ENCODE assay signal across 23 cellular contexts in genomic region chr13:33373624-33374023, GRCh38.
"Had no signal": no experiment of that assay in that cellular context is flagged by ENCODE, and none has a peak within 500 bp of the region (broad histone marks: within the 10 kb centered on the region; RNA-seq: fewer than 3 reads in every experiment).

No MANE protein-coding gene starts in this region.

- H3K27me3 Mint-ChIP-seq: activated CD4-positive, alpha-beta memory T cell treated with anti-CD3 and anti-CD28 coated beads for 36 hours had no signal

- H3K27ac ChIP-seq: adrenal gland, colonic mucosa, esophagus muscularis mucosa, gastrocnemius medialis, heart left ventricle, left ventricle myocardium inferior, prostate gland, skin epidermis, thoracic aorta, upper lobe of right lung had no signal

- H3K36me3 ChIP-seq: adrenal gland, colonic mucosa, esophagus muscularis mucosa, gastrocnemius medialis, heart left ventricle, left ventricle myocardium inferior, prostate gland, thoracic aorta, upper lobe of right lung had no signal

- H3K27ac Mint-ChIP-seq: activated CD4-positive, alpha-beta memory T cell treated with anti-CD3 and anti-CD28 coated beads for 36 hours; activated CD4-positive, alpha-beta T cell treated with anti-CD3 and anti-CD28 coated beads for 36 hours; activated naive CD4-positive, alpha-beta T cell treated with anti-CD3 and anti-CD28 coated beads, Interleukin-2, amount 50 U/mL, for 72 hours; activated T-helper 1 cell treated with anti-CD3 and anti-CD28 coated beads, Interleukin-12 subunit alpha, Interleukin-12 subunit beta, Interleukin-2, Interleukin-4 antibody, amounts not matched to agents 30 ng/mL and 10 ng/mL and 1 ng/mL, durations not matched to agents 14 hours and 24 hours and 36 hours; nephron progenitor cell; stimulated activated naive B cell treated with anti-CD40 and anti-IgM and Interleukin-4, amounts not matched to agents 10 μg/mL and 1 μg/mL and 100 μg/mL, for 72 hours had no signal

- H3K4me1 ChIP-seq: adrenal gland, colonic mucosa, esophagus muscularis mucosa, prostate gland, upper lobe of right lung had no signal

- H3K9me3 Mint-ChIP-seq: activated CD4-positive, alpha-beta memory T cell treated with anti-CD3 and anti-CD28 coated beads for 36 hours; activated naive CD4-positive, alpha-beta T cell treated with anti-CD3 and anti-CD28 coated beads, Interleukin-2, amount 50 U/mL, for 72 hours; activated T-helper 1 cell treated with anti-CD3 and anti-CD28 coated beads, Interleukin-12 subunit alpha, Interleukin-12 subunit beta, Interleukin-2, Interleukin-4 antibody, amounts not matched to agents 30 ng/mL and 10 ng/mL and 1 ng/mL, durations not matched to agents 14 hours and 24 hours and 36 hours; nephron progenitor cell had no signal

- H3K9me3 ChIP-seq: adrenal gland, colonic mucosa, esophagus muscularis mucosa, gastrocnemius medialis, heart left ventricle, left ventricle myocardium inferior, prostate gland, thoracic aorta, upper lobe of right lung had no signal

- H3K27me3 ChIP-seq: adrenal gland, colonic mucosa, esophagus muscularis mucosa, gastrocnemius medialis, heart left ventricle, upper lobe of right lung had no signal

- H3K36me3 Mint-ChIP-seq: activated CD4-positive, alpha-beta memory T cell treated with anti-CD3 and anti-CD28 coated beads for 36 hours; activated naive CD4-positive, alpha-beta T cell treated with anti-CD3 and anti-CD28 coated beads, Interleukin-2, amount 50 U/mL, for 72 hours had no signal

- H3K4me3 Mint-ChIP-seq: activated CD4-positive, alpha-beta memory T cell treated with anti-CD3 and anti-CD28 coated beads for 36 hours; activated CD4-positive, alpha-beta T cell treated with anti-CD3 and anti-CD28 coated beads for 36 hours; activated T-helper 1 cell treated with anti-CD3 and anti-CD28 coated beads, Interleukin-12 subunit alpha, Interleukin-12 subunit beta, Interleukin-2, Interleukin-4 antibody, amounts not matched to agents 30 ng/mL and 10 ng/mL and 1 ng/mL, durations not matched to agents 14 hours and 24 hours and 36 hours; nephron progenitor cell; stimulated activated naive B cell treated with anti-CD40 and anti-IgM and Interleukin-4, amounts not matched to agents 10 μg/mL and 1 μg/mL and 100 μg/mL, for 72 hours had no signal

- ATAC-seq: activated CD4-positive, alpha-beta T cell treated with anti-CD3 and anti-CD28 coated beads for 36 hours; activated naive CD4-positive, alpha-beta T cell treated with anti-CD3 and anti-CD28 coated beads, Interleukin-2, amount 50 U/mL, for 72 hours; gastrocnemius medialis; heart left ventricle; right cardiac atrium; stimulated activated naive B cell treated with anti-CD40 and anti-IgM and Interleukin-4, amounts not matched to agents 10 μg/mL and 1 μg/mL and 100 μg/mL, for 72 hours; upper lobe of right lung had no signal

- DNase-seq: activated CD4-positive, alpha-beta memory T cell treated with anti-CD3 and anti-CD28 coated beads for 36 hours; activated CD4-positive, alpha-beta T cell treated with anti-CD3 and anti-CD28 coated beads for 36 hours; activated gamma-delta T cell treated with Interleukin-2 at 50 U/mL for 16 hours; activated T-cell treated with anti-CD3 and anti-CD28 coated beads for 4 hours; adrenal gland; caudate nucleus; colonic mucosa; gastrocnemius medialis; heart left ventricle; kidney glomerular epithelial cell; left ventricle myocardium inferior; nephron progenitor cell; occipital lobe; right cardiac atrium; stimulated activated CD4-positive, alpha-beta T cell treated with anti-CD3 and anti-CD28 coated beads, Interleukin-4, amount 100 ng/mL, for 4 hours; stimulated activated naive B cell treated with anti-CD40 and anti-IgM and Interleukin-4, amounts not matched to agents 10 μg/mL and 1 μg/mL and 100 μg/mL, for 72 hours; upper lobe of right lung had no signal

- H3K4me3 ChIP-seq: adrenal gland, colonic mucosa, esophagus muscularis mucosa, gastrocnemius medialis, heart left ventricle, left ventricle myocardium inferior, prostate gland, skin epidermis, thoracic aorta, upper lobe of right lung had no signal

- H3K4me1 Mint-ChIP-seq: activated CD4-positive, alpha-beta T cell treated with anti-CD3 and anti-CD28 coated beads for 36 hours; stimulated activated naive B cell treated with anti-CD40 and anti-IgM and Interleukin-4, amounts not matched to agents 10 μg/mL and 1 μg/mL and 100 μg/mL, for 72 hours had no signal
